8 cellular contexts compared by ENCODE assay signal in the genomic region with DNA sequence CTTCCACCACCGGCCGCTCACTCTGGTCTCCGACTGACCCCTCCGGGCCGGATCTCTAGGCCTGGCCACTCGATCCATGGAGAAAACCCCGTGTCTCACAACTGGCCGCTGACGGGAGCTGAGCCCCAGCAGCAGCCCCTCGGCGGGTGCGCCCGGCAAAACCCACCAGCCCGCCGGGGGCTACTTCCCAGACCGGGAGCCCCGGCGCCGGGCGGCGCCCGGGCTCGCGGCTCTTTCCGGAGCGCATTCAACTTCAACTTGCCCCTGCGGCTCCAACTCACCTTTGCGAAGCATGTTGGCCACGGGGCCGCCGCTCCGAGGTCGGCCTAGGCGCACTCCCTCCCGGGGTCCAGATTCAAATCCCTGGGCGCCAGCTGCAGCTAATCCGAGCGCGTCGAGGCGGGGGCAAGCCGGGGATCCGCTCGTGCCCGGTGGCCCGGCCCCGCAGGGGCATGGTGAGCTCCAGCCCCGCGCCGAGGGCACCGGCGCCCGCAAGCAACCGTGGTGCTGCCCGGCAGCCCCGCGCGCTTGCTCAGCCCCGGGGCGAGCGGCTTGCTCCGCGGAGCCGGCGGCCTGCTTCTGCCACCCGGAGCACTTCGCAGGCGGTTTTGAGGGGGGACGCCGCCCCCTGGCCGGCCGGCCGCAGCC. TPM values are rescaled to one million over a fixed set of nuclear protein-coding genes. Genes with fewer than 3 reads are reported as not detected.
DNase-seq lines count a peak whose midpoint lies in the region; ATAC-seq, FAIRE-seq and TF ChIP-seq lines count a peak whose summit lies in the region.

No MANE protein-coding gene starts in this region.

- H3K36me3 Mint-ChIP-seq in CD8-positive, alpha-beta T cell: no peaks in the 10 kb centered on the region
- no peaks in the 10 kb centered on the region for H3K36me3 Mint-ChIP-seq in endodermal cell (ENCODE audit: low read depth)

- peaks cover 27% of the 10 kb centered on the region for H3K4me1 Mint-ChIP-seq in CD8-positive, alpha-beta T cell (ENCODE audit: low read depth)
- H3K4me1 Mint-ChIP-seq in endodermal cell: peaks cover 17% of the 10 kb centered on the region

- CTCF ChIA-PET in CD8-positive, alpha-beta T cell (lab: Charles Lee): interaction anchor here (1.1 to 2.4 kb wide), 5 partner anchors 17 to 263 kb away, joined by 3 to 8 read pairs (median 5); partner anchors contain the start of genes HIC1, OVCA2 and SERPINF1

- no peaks in the 10 kb centered on the region for H3K36me3 ChIP-seq in CD8-positive, alpha-beta T cell (ENCODE audit: insufficient read depth, low read length)
- H3K36me3 ChIP-seq in endodermal cell (ENCODE audit: control insufficient read depth, insufficient read depth, low read length) (peaks cover 10% of the 10 kb centered on the region), osteoblast (ENCODE audit: insufficient read depth, low read length) (no peaks in the 10 kb centered on the region)

- H3K4me2 ChIP-seq in osteoblast (ENCODE audit: insufficient read depth, low read length): peak overlapping the region; percentile 79

- DNase-seq in CD8-positive, alpha-beta T cell: no peak
- peak; percentile 40 for DNase-seq in NCI-H2171 (lab: John Stamatoyannopoulos, UW)
- DNase-seq in endodermal cell: peak; percentile 85
- peak; percentile 89 for DNase-seq in osteoblast (ENCODE audit: insufficient read length, low spot score, missing footprints)
- DNase-seq in AG08396 (ENCODE audit: low spot score): no peak
- no peak for DNase-seq in RCC 7860 (ENCODE audit: low spot score)
- no peak for DNase-seq in NCI-H2081 treated with DMSO at 0.1 percent for 48 hours (lab: John Stamatoyannopoulos, UW)

- H3K27me3 Mint-ChIP-seq in CD8-positive, alpha-beta T cell (ENCODE audit: low read depth): peaks cover 18% of the 10 kb centered on the region
- H3K27me3 Mint-ChIP-seq in endodermal cell (ENCODE audit: insufficient read depth): peaks cover 85% of the 10 kb centered on the region

- intact Hi-C loops in CD8-positive, alpha-beta T cell (cut with DNase I, micrococcal nuclease): no loop called here

- H3K79me2 ChIP-seq in osteoblast (ENCODE audit: insufficient read depth, low read length): no peaks in the 10 kb centered on the region

- FAIRE-seq in RCC 7860 (lab: Jason Lieb, UNC): no peak

- H3K27ac Mint-ChIP-seq in CD8-positive, alpha-beta T cell: no peak overlapping the region
- no peak overlapping the region for H3K27ac Mint-ChIP-seq in endodermal cell

- peak overlapping the region; percentile 75 for H3K9ac ChIP-seq in endodermal cell (ENCODE audit: extremely low read depth, low read length, poor library complexity, severe bottlenecking)

- no peaks in the 10 kb centered on the region for H3K27me3 ChIP-seq in CD8-positive, alpha-beta T cell (ENCODE audit: insufficient read depth, low read length)
- peaks cover 12% of the 10 kb centered on the region for H3K27me3 ChIP-seq in endodermal cell (ENCODE audit: control insufficient read depth, insufficient read depth, low read length, poor library complexity, severe bottlenecking)
- H3K27me3 ChIP-seq in osteoblast (ENCODE audit: insufficient read depth, low read length): peaks cover 45% of the 10 kb centered on the region

- POLR2A ChIA-PET in CD8-positive, alpha-beta T cell (lab: Charles Lee): interaction anchor here (1.2 to 1.7 kb wide), 3 partner anchors 16 to 260 kb away, joined by 3 to 7 read pairs (median 3); partner anchors contain the start of gene OVCA2

- H3K27ac ChIP-seq in CD8-positive, alpha-beta T cell (ENCODE audit: low read depth, low read length): no peak overlapping the region
- H3K27ac ChIP-seq in endodermal cell (ENCODE audit: low read depth, low read length) (no peak overlapping the region), osteoblast (ENCODE audit: low read depth, low read length) (no peak overlapping the region)

- no peak for ATAC-seq in CD8-positive, alpha-beta T cell
- no peak for ATAC-seq in HG02571 (IDR thresholded peaks at IDR 0.05; ENCODE audit: unreplicated experiment)

- H3K9me3 Mint-ChIP-seq in CD8-positive, alpha-beta T cell: no peaks in the 10 kb centered on the region
- H3K9me3 Mint-ChIP-seq in endodermal cell: peaks cover 4% of the 10 kb centered on the region

- peak overlapping the region; percentile 78 for H3K4me3 Mint-ChIP-seq in CD8-positive, alpha-beta T cell
- peak overlapping the region; percentile 72 for H3K4me3 Mint-ChIP-seq in endodermal cell

- H3K4me1 ChIP-seq in CD8-positive, alpha-beta T cell (ENCODE audit: insufficient read depth, low read length): peaks cover 34% of the 10 kb centered on the region
- H3K4me1 ChIP-seq in endodermal cell (ENCODE audit: control insufficient read depth, insufficient read depth, low read length) (no peaks in the 10 kb centered on the region), osteoblast (ENCODE audit: insufficient read depth, low read length) (peaks cover 29% of the 10 kb centered on the region)

- H3K9me3 ChIP-seq in CD8-positive, alpha-beta T cell (ENCODE audit: low read length): no peaks in the 10 kb centered on the region
- H3K9me3 ChIP-seq in endodermal cell (ENCODE audit: control insufficient read depth, low read length): no peaks in the 10 kb centered on the region
- no peaks in the 10 kb centered on the region for H3K9me3 ChIP-seq in osteoblast (ENCODE audit: low read depth, low read length)

- no peaks in the 10 kb centered on the region for H4K20me1 ChIP-seq in osteoblast (ENCODE audit: insufficient read depth, low read length)

- 1% methylated on average over 35 to 73 of the region's 73 CpGs for WGBS in endodermal cell (ENCODE audit: insufficient coverage in 1 of 2, insufficient read length in 1 of 2), 2 experiments

- H2AFZ ChIP-seq in osteoblast (ENCODE audit: low read length): no peak overlapping the region

- no peak for TF ChIP-seq CTCF in CD8-positive, alpha-beta T cell (IDR thresholded peaks at IDR 0.05)
- no peak for TF ChIP-seq CTCF in endodermal cell (conservative IDR thresholded peaks at IDR 0.05)
- no peak for TF ChIP-seq CTCF in osteoblast (IDR thresholded peaks at IDR 0.05; ENCODE audit: extremely low read depth, low read depth, low read length)

- H3K4me3 ChIP-seq in CD8-positive, alpha-beta T cell (ENCODE audit: low read depth, low read length): peak overlapping the region; percentile 68
- H3K4me3 ChIP-seq in endodermal cell (ENCODE audit: low read length) (peak overlapping the region; percentile 86), osteoblast (ENCODE audit: insufficient read depth, low read length) (peak overlapping the region; percentile 67)

RNA-seq across cellular contexts. Expression of gene RTN4RL1, which starts 0.4 kb away (rescaled TPM):
- not detected for total RNA-seq in CD8-positive, alpha-beta T cell
- total RNA-seq in endodermal cell: 10 to 100 TPM; 18.2 to 19.6 TPM
- polyA plus RNA-seq in endodermal cell (2013, experiment 1 of 2): 5.4 TPM
- polyA plus RNA-seq in endodermal cell (2013, experiment 2 of 2): 7.7 TPM
- 1.1 and 1.5 TPM in 2 replicates for total RNA-seq in osteoblast

RNA-seq across cellular contexts. Expression of gene DPH1, which starts 5.3 kb away (rescaled TPM):
- total RNA-seq in CD8-positive, alpha-beta T cell: 100 to 1,000 TPM; 128 to 149 TPM
- 10 to 100 TPM; 31.1 to 48.3 TPM for total RNA-seq in endodermal cell
- polyA plus RNA-seq in endodermal cell (2013, experiment 1 of 2): 34.4 TPM
- 26.5 TPM for polyA plus RNA-seq in endodermal cell (2013, experiment 2 of 2)
- total RNA-seq in osteoblast: 52.7 and 63.7 TPM in 2 replicates

RNA-seq across cellular contexts. Expression of gene OVCA2, which starts 17.1 kb away (rescaled TPM):
- total RNA-seq in CD8-positive, alpha-beta T cell: 10 to 100 TPM; 38.7 to 48.2 TPM
- total RNA-seq in endodermal cell: 10 to 100 TPM; 19.8 to 27.5 TPM
- 24.3 TPM for polyA plus RNA-seq in endodermal cell (2013, experiment 1 of 2)
- 24.8 TPM for polyA plus RNA-seq in endodermal cell (2013, experiment 2 of 2)
- total RNA-seq in osteoblast: 59.0 and 61.3 TPM in 2 replicates

RNA-seq across cellular contexts. Expression of gene HIC1, which starts 30.2 kb away (rescaled TPM):
- 10 to 100 TPM; 12.1 to 13.0 TPM for total RNA-seq in CD8-positive, alpha-beta T cell
- total RNA-seq in endodermal cell: under 1 TPM; 0.13 to 0.57 TPM
- polyA plus RNA-seq in endodermal cell (2013, experiment 1 of 2): 0.64 TPM
- 0.21 TPM for polyA plus RNA-seq in endodermal cell (2013, experiment 2 of 2)
- 18.5 and 19.7 TPM in 2 replicates for total RNA-seq in osteoblast

Comparison
In these comparisons a context has a peak if more than half of its experiments do, and no peak if none do; other contexts are left out.
1. DNase-seq: peak in NCI-H2171 (single experiment), endodermal cell (single experiment) and osteoblast (single experiment); none in CD8-positive, alpha-beta T cell (0 of 7), AG08396 (single experiment), RCC 7860 (single experiment) and NCI-H2081 treated with DMSO at 0.1 percent for 48 hours (single experiment).
2. Peak in every context shown above with its lines, with median percentiles within 50 percentile points of each other: H3K4me3 ChIP-seq.